7 cellular contexts compared by ENCODE assay signal in the genomic region with DNA sequence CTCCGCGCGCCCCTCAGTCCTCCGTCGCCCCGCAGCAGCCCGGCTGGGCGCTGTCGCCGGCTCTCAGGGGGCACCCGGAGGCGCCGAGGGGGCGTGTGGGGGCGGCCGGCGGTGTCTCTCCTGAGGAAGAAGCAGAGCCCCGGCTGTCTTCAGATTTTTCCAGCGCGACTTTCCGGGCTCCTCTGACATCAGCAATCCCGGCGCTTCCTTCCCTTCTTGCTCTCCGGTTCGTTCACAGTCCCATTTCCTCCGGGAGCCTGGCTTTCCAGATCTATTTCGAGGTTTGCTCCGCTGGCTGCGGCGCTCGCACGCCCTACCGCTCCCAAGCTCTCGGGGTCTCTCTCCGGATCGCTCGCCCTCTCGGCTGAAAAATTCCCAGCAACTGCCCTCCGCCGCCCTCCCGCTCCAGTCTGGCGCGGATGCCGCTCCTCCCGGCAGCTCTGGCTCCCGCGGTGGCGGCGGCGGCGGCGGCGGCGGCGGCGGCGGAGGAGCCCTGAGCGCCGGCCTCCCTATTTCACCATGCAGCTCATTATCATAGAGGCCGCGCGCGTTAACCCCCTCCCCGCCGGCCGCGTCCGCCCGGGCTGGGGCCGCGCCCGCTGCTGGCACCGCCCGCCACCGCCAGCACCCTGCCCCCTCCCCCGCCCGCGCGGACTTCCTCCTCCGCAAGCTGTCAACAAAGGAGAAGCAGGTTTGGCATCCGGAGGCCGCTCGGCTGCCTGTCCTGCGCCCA. TPM values are rescaled to one million over a fixed set of nuclear protein-coding genes. Genes with fewer than 3 reads are reported as not detected.
DNase-seq lines count a peak whose midpoint lies in the region; ATAC-seq and TF ChIP-seq lines count a peak whose summit lies in the region.

A gene with protein sequence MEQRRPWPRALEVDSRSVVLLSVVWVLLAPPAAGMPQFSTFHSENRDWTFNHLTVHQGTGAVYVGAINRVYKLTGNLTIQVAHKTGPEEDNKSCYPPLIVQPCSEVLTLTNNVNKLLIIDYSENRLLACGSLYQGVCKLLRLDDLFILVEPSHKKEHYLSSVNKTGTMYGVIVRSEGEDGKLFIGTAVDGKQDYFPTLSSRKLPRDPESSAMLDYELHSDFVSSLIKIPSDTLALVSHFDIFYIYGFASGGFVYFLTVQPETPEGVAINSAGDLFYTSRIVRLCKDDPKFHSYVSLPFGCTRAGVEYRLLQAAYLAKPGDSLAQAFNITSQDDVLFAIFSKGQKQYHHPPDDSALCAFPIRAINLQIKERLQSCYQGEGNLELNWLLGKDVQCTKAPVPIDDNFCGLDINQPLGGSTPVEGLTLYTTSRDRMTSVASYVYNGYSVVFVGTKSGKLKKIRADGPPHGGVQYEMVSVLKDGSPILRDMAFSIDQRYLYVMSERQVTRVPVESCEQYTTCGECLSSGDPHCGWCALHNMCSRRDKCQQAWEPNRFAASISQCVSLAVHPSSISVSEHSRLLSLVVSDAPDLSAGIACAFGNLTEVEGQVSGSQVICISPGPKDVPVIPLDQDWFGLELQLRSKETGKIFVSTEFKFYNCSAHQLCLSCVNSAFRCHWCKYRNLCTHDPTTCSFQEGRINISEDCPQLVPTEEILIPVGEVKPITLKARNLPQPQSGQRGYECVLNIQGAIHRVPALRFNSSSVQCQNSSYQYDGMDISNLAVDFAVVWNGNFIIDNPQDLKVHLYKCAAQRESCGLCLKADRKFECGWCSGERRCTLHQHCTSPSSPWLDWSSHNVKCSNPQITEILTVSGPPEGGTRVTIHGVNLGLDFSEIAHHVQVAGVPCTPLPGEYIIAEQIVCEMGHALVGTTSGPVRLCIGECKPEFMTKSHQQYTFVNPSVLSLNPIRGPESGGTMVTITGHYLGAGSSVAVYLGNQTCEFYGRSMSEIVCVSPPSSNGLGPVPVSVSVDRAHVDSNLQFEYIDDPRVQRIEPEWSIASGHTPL (N-terminal part only) (minus strand): TSS at position 534 of the 733 bp plus-strand sequence. CDS start 26,462 bp downstream, outside the sequence.

- H3K36me3 Mint-ChIP-seq in activated naive CD4-positive, alpha-beta T cell treated with anti-CD3 and anti-CD28 coated beads, Interleukin-2, amount 50 U/mL, for 72 hours, result no peaks in the 10 kb centered on the region

- H3F3A ChIP-seq in MM.1S (ENCODE audit: insufficient read depth, low read length), result peaks cover 16% of the 10 kb centered on the region

- TF ChIP-seq CTCF in MM.1S (IDR thresholded peaks at IDR 0.05; ENCODE audit: low read length) (no peak), neutrophil (IDR thresholded peaks at IDR 0.05) (peak; percentile 39), thyroid gland (IDR thresholded peaks at IDR 0.05) (no peak)

- H3K9ac ChIP-seq in MM.1S (ENCODE audit: low read length), result peak within 1 kb of the TSS; percentile 69

- no peaks in the 10 kb centered on the region for H3K79me2 ChIP-seq in MM.1S (ENCODE audit: low read length)

- peak within 1 kb of the TSS; percentile 95 for H2AFZ ChIP-seq in MM.1S (ENCODE audit: low read length)

- H3K4me1 ChIP-seq in MM.1S (ENCODE audit: low read length), result peaks cover 5% of the 10 kb centered on the region
- H3K4me1 ChIP-seq in neutrophil (ENCODE audit: control insufficient read depth in 1 of 2, insufficient read depth in 1 of 2, low read depth in 1 of 2, low read length in 1 of 2), result peaks cover 23 to 24% of the 10 kb centered on the region in 2 experiments
- H3K4me1 ChIP-seq in thyroid gland, result peaks cover 21 to 47% of the 10 kb centered on the region in 2 donors

- no peaks in the 10 kb centered on the region for H3K9me3 ChIP-seq in MM.1S (replicated peaks; ENCODE audit: insufficient read depth, low read length)
- no peaks in the 10 kb centered on the region for H3K9me3 ChIP-seq in neutrophil
- H3K9me3 ChIP-seq in thyroid gland, result no peaks in the 10 kb centered on the region

- no peaks in the 10 kb centered on the region for H3K36me3 ChIP-seq in MM.1S (replicated peaks; ENCODE audit: insufficient read depth, low read length)
- H3K36me3 ChIP-seq in neutrophil, result no peaks in the 10 kb centered on the region
- H3K36me3 ChIP-seq in thyroid gland, result no peaks in the 10 kb centered on the region

- 0 to 1% methylated on average over 33 to 44 of the region's 84 CpGs for WGBS in thyroid gland, 2 donors

- H3K27ac ChIP-seq in MM.1S (ENCODE audit: low read length), result peak within 1 kb of the TSS; percentile 61; the same call in 1 of the 2 replicates
- peak within 1 kb of the TSS; percentile 77 for H3K27ac ChIP-seq in neutrophil
- H3K27ac ChIP-seq in thyroid gland, result peak within 1 kb of the TSS; percentile 81 to 90 (median 84)

- no peaks in the 10 kb centered on the region; the same call in 1 of the 2 replicates for H3K27me3 ChIP-seq in MM.1S (replicated peaks; ENCODE audit: insufficient read depth, low read length)
- H3K27me3 ChIP-seq in neutrophil, result peaks cover 78% of the 10 kb centered on the region
- H3K27me3 ChIP-seq in thyroid gland, result no peaks in the 10 kb centered on the region

- H3K9me2 ChIP-seq in MM.1S (replicated peaks; ENCODE audit: insufficient read depth, low read length), result no peaks in the 10 kb centered on the region

- peak within 1 kb of the TSS in 1 of 2 donors; percentile 38 for H3K27ac Mint-ChIP-seq in activated naive CD4-positive, alpha-beta T cell treated with anti-CD3 and anti-CD28 coated beads, Interleukin-2, amount 50 U/mL, for 72 hours

- peak within 1 kb of the TSS; percentile 98 for H3K4me2 ChIP-seq in MM.1S (ENCODE audit: low read depth, low read length)

- DNase-seq in MM.1S (peak; percentile 94), SK-N-DZ (ENCODE audit: low spot score) (peak; percentile 71), globus pallidus (ENCODE audit: low spot score) (peak; percentile 61), thyroid gland (peak; percentile 84 to 85)
- DNase-seq in activated naive CD4-positive, alpha-beta T cell treated with anti-CD3 and anti-CD28 coated beads, Interleukin-2, amount 50 U/mL, for 72 hours (ENCODE audit: low spot score in 2 of 2), result peak; percentile 40 to 72

- ATAC-seq in GM18909 (IDR thresholded peaks at IDR 0.05; ENCODE audit: poor library complexity, unreplicated experiment), result peak; percentile 57
- ATAC-seq in activated naive CD4-positive, alpha-beta T cell treated with anti-CD3 and anti-CD28 coated beads, Interleukin-2, amount 50 U/mL, for 72 hours, result peak; percentile 75 to 88

- H3K4me3 ChIP-seq in MM.1S (ENCODE audit: low read length) (peak within 1 kb of the TSS; percentile 84), neutrophil (ENCODE audit: low read depth in 1 of 2, low read length in 1 of 2) (peak within 1 kb of the TSS; percentile 84 to 90), thyroid gland (replicated peaks in 1 of 3) (peak within 1 kb of the TSS; percentile 54 to 90 (median 83))

- intact Hi-C loops in thyroid gland (cut with DNase I), result loop anchor here (5.0 to 10.0 kb wide), 3 partner anchors 112 to 222 kb away; no protein-coding TSS in a partner anchor

- no peaks in the 10 kb centered on the region for H3K9me3 Mint-ChIP-seq in activated naive CD4-positive, alpha-beta T cell treated with anti-CD3 and anti-CD28 coated beads, Interleukin-2, amount 50 U/mL, for 72 hours

- peak; percentile 21 to 86 for TF ChIP-seq POLR2A in thyroid gland (IDR thresholded peaks at IDR 0.05)

- H4K20me1 ChIP-seq in MM.1S (ENCODE audit: insufficient read depth, low read length), result no peaks in the 10 kb centered on the region

RNA-seq across cellular contexts. Expression of the gene that starts here (rescaled TPM):
- 6.0 and 6.3 TPM in 2 replicates for polyA plus RNA-seq in SK-N-DZ (2014; cell fraction: cytosol; rRNA removed)
- 16.3 and 61.2 TPM in 2 replicates for polyA plus RNA-seq in SK-N-DZ (2014; cell fraction: nucleus; rRNA removed)
- total RNA-seq in activated naive CD4-positive, alpha-beta T cell treated with anti-CD3 and anti-CD28 coated beads, Interleukin-2, amount 50 U/mL, for 72 hours, result under 1 TPM; 0.04 to 0.39 TPM
- 10 to 100 TPM; 12.2 to 45.7 (median 21.8) TPM for total RNA-seq in thyroid gland

Comparison
In these comparisons a context has a peak if more than half of its experiments do, and no peak if none do; other contexts are left out.
1. Peak in every context shown above with its lines: DNase-seq, ATAC-seq, H3K4me3 ChIP-seq and H3K27ac ChIP-seq.
2. RNA of the gene that starts here (total RNA-seq): 12.2 to 45.7 TPM in thyroid gland; 0.04 to 0.39 TPM in activated naive CD4-positive, alpha-beta T cell treated with anti-CD3 and anti-CD28 coated beads, Interleukin-2, amount 50 U/mL, for 72 hours; every median in the first group is over 4 times any median in the second.
3. Peak in DNase-seq and ATAC-seq in activated naive CD4-positive, alpha-beta T cell treated with anti-CD3 and anti-CD28 coated beads, Interleukin-2, amount 50 U/mL, for 72 hours; RNA of the gene not detected or under 1 TPM.